Comparison of ENCODE assay signal across 15 cellular contexts in the genomic region with DNA sequence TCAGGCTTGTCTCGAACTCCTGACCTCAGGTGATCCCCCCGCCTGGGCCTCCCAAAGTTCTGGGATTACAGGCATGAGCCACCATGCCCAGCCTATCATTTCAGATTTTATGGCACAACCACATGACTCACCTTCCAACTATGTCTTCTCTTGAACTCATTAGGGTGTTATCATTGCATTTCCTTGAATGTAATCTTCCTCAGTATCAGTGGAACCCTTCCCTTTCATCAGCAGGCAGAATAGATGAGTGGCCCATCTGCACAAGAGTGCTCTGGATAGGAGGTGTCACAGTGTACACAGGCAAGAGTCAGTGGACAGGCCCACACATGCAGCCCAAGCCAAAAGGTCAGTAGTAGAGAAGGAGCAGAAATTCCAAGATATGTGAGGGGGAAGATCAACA. TPM values are rescaled to one million over a fixed set of nuclear protein-coding genes. Genes with fewer than 3 reads are reported as not detected.
A peak's percentile ranks its signal among the peaks of the same experiment; 100 is the strongest.
DNase-seq lines count a peak whose midpoint lies in the region; ATAC-seq, FAIRE-seq and TF ChIP-seq lines count a peak whose summit lies in the region.
"Had no signal": no experiment of that assay in that cellular context is flagged by ENCODE, and none has a peak within 500 bp of the region (broad histone marks: within the 10 kb centered on the region; RNA-seq: fewer than 3 reads in every experiment).

No MANE protein-coding gene starts in this region.

- peak; percentile 19 for DNase-seq in BJ (ENCODE audit: low read depth)
- DNase-seq in HTR-8/SVneo (ENCODE audit: insufficient read length, low spot score) = peak; percentile 73
- peak; percentile 6 for DNase-seq in astrocyte of the spinal cord (ENCODE audit: low read depth, low spot score)
- DNase-seq in left colon = no peak
- no peak for DNase-seq in T-helper 17 cell
- no peak for DNase-seq in WERI-Rb-1
- DNase-seq: activated CD8-positive, alpha-beta memory T cell treated with anti-CD3 and anti-CD28 coated beads, Interleukin-2, amount 50 U/mL, for 48 hours; CD4-positive, alpha-beta memory T cell; hypothalamus; NCI-H526 treated with DMSO at 0.1 percent for 48 hours; SIG-M5; stimulated activated CD4-positive, alpha-beta T cell treated with anti-CD3 and anti-CD28 coated beads, Interleukin-2, amount 100 ng/mL, for 48 hours had no signal

- no peak overlapping the region for H3K27ac Mint-ChIP-seq in T-helper 17 cell
- H3K27ac Mint-ChIP-seq: CD4-positive, alpha-beta memory T cell; stimulated activated naive CD8-positive, alpha-beta T cell treated with anti-CD3 and anti-CD28 coated beads, Interleukin-15, Interleukin-2, amounts not matched to agents 100 ng/mL and 50 ng/mL, for 24 hours had no signal

- H3K27me3 ChIP-seq in BJ (ENCODE audit: control insufficient read depth, insufficient read depth, low read length) = no peaks in the 10 kb centered on the region
- H3K27me3 ChIP-seq in WERI-Rb-1 (ENCODE audit: insufficient read depth, low read depth, severe bottlenecking) = no peaks in the 10 kb centered on the region

- H3K36me3 ChIP-seq in BJ (ENCODE audit: control insufficient read depth, insufficient read depth, low read length) = no peaks in the 10 kb centered on the region
- H3K36me3 ChIP-seq in WERI-Rb-1 = no peaks in the 10 kb centered on the region

- H3K9me3 ChIP-seq in T-helper 17 cell (ENCODE audit: control insufficient read depth, low read length, poor library complexity, severe bottlenecking) (no peaks in the 10 kb centered on the region), WERI-Rb-1 (ENCODE audit: severe bottlenecking) (no peaks in the 10 kb centered on the region)

- peaks cover 2% of the 10 kb centered on the region for H3K36me3 Mint-ChIP-seq in T-helper 17 cell (ENCODE audit: low read depth)

- in situ Hi-C loops in astrocyte of the spinal cord (cut with HindIII; ENCODE audit: low sequenced_read_pairs) = no loop called here

- POLR2A ChIA-PET in BJ (lab: Charles Lee) = no interaction called here

- no peaks in the 10 kb centered on the region for H3K27me3 Mint-ChIP-seq in T-helper 17 cell

- no peaks in the 10 kb centered on the region for H3K4me1 Mint-ChIP-seq in T-helper 17 cell
- H3K4me1 Mint-ChIP-seq: CD4-positive, alpha-beta memory T cell had no signal

- TF ChIP-seq CTCF in BJ (IDR thresholded peaks at IDR 0.05; ENCODE audit: insufficient read depth, low read depth, low read length) (no peak), astrocyte of the spinal cord (IDR thresholded peaks at IDR 0.05; ENCODE audit: low read depth, low read length) (no peak), WERI-Rb-1 (IDR thresholded peaks at IDR 0.05; ENCODE audit: low read depth, low read length) (no peak)

- CTCF ChIA-PET in BJ (lab: Yijun Ruan, JAX) = interaction anchor here (0.8 to 1.2 kb wide), 3 partner anchors 12 to 434 kb away, joined by 3 to 4 read pairs (median 3); no protein-coding TSS in a partner anchor

- H3K27ac ChIP-seq in WERI-Rb-1 = no peak overlapping the region

- intact Hi-C loops in left colon (cut with DNase I, micrococcal nuclease) = no loop called here

- FAIRE-seq in HTR-8/SVneo (lab: Jason Lieb, UNC) = peak; percentile 88

- H3K4me3 ChIP-seq in BJ (ENCODE audit: low read depth, low read length) (no peak overlapping the region), astrocyte of the spinal cord (ENCODE audit: low read depth, low read length) (no peak overlapping the region), WERI-Rb-1 (ENCODE audit: low read depth, low read length) (no peak overlapping the region)

- no peak overlapping the region for H3K4me3 Mint-ChIP-seq in T-helper 17 cell
- H3K4me3 Mint-ChIP-seq: CD4-positive, alpha-beta memory T cell; stimulated activated naive CD8-positive, alpha-beta T cell treated with anti-CD3 and anti-CD28 coated beads, Interleukin-15, Interleukin-2, amounts not matched to agents 100 ng/mL and 50 ng/mL, for 24 hours had no signal

- ATAC-seq in left colon (peak; percentile 83), GM21360 (IDR thresholded peaks at IDR 0.05; ENCODE audit: unreplicated experiment) (no peak), GM19023 (IDR thresholded peaks at IDR 0.05; ENCODE audit: unreplicated experiment) (no peak), T-helper 17 cell (no peak)

RNA-seq across cellular contexts. Expression of gene AQP11, which starts 29.1 kb away (rescaled TPM):
- polyA plus RNA-seq in BJ (2011; rRNA removed) = 1.2 and 1.3 TPM in 2 replicates
- polyA minus RNA-seq in BJ (2011; rRNA and poly(A)+ RNA removed) = 0.31 and 0.95 TPM in 2 replicates
- total RNA-seq in left colon (1 to 10 TPM; 4.0 to 7.1 TPM), T-helper 17 cell (under 1 TPM in 1 of 2 donors, not detected in 1; 0.16 TPM)

Comparison
In these comparisons a context has a peak if more than half of its experiments do, and no peak if none do; other contexts are left out.
1. DNase-seq: peak in BJ (single experiment), HTR-8/SVneo (single experiment) and astrocyte of the spinal cord (single experiment); none in left colon (0 of 2), T-helper 17 cell (0 of 3) and WERI-Rb-1 (single experiment).
2. RNA of gene AQP11, which starts 29.1 kb away (total RNA-seq): 4.0 to 7.1 TPM in left colon; 0.16 TPM in T-helper 17 cell; every median in the first group is over 4 times any median in the second.